ENCODE assay signal across 14 cellular contexts in genomic region chr11:65131417-65131776, GRCh38. TPM values are rescaled to one million over a fixed set of nuclear protein-coding genes. Genes with fewer than 3 reads are reported as not detected.
DNase-seq lines count a peak whose midpoint lies in the region; ATAC-seq and TF ChIP-seq lines count a peak whose summit lies in the region.
"Had no signal": no experiment of that assay in that cellular context is flagged by ENCODE, and none has a peak within 500 bp of the region (broad histone marks: within the 10 kb centered on the region; RNA-seq: fewer than 3 reads in every experiment).

No MANE protein-coding gene starts in this region.

- no peaks in the 10 kb centered on the region for H4K20me1 ChIP-seq in SU-DHL-6 (ENCODE audit: low read depth, low read length)

- peaks cover 49 to 70% of the 10 kb centered on the region in 2 donors for H3K36me3 Mint-ChIP-seq in CD14-positive monocyte
- H3K36me3 Mint-ChIP-seq in Calu3 (ENCODE audit: insufficient read depth, unreplicated experiment): peaks cover 90% of the 10 kb centered on the region
- H3K36me3 Mint-ChIP-seq in nephron (ENCODE audit: low read depth): peaks cover 18% of the 10 kb centered on the region
- H3K36me3 Mint-ChIP-seq in T-helper 17 cell (ENCODE audit: low read depth): peaks cover 5% of the 10 kb centered on the region

- no peaks in the 10 kb centered on the region for H3K9me3 Mint-ChIP-seq in CD14-positive monocyte
- no peaks in the 10 kb centered on the region for H3K9me3 Mint-ChIP-seq in Calu3 (ENCODE audit: low read depth, unreplicated experiment)
- H3K9me3 Mint-ChIP-seq in nephron: no peaks in the 10 kb centered on the region

- no peaks in the 10 kb centered on the region for H3K27me3 ChIP-seq in SU-DHL-6 (ENCODE audit: low read length)
- H3K27me3 ChIP-seq: body of pancreas, pancreas, tibial artery had no signal

- no peak overlapping the region for H2AFZ ChIP-seq in SU-DHL-6 (ENCODE audit: low read depth, low read length, severe bottlenecking)

- CTCF ChIA-PET in Calu3 (lab: Charles Lee): no interaction called here

- BruUV-seq in Calu3 (replicated peaks; lab: Mats Ljungman, UMichigan): no TSS peak

- H3K27ac Mint-ChIP-seq in CD14-positive monocyte: peak overlapping the region in 1 of 7 donors; percentile 32
- peak overlapping the region; percentile 24 for H3K27ac Mint-ChIP-seq in Calu3 (ENCODE audit: unreplicated experiment)
- peak overlapping the region in 2 of 3 experiments; percentile 29 to 34 for H3K27ac Mint-ChIP-seq in nephron
- H3K27ac Mint-ChIP-seq in T-helper 17 cell: no peak overlapping the region

- peak overlapping the region; percentile 99 for H3K4me2 ChIP-seq in SU-DHL-6 (ENCODE audit: low read depth, low read length, poor library complexity, severe bottlenecking)

- H3K9ac ChIP-seq in SU-DHL-6 (ENCODE audit: low read length): peak overlapping the region; percentile 97

- H3K9me2 ChIP-seq in SU-DHL-6 (replicated peaks; ENCODE audit: insufficient read depth, low read length): no peaks in the 10 kb centered on the region

- H3K4me3 ChIP-seq in SU-DHL-6 (ENCODE audit: insufficient read depth, low read length, poor library complexity, severe bottlenecking): peak overlapping the region; percentile 48
- H3K4me3 ChIP-seq: body of pancreas, tibial artery had no signal

- intact Hi-C loops in CD14-positive monocyte (cut with micrococcal nuclease): no loop called here
- intact Hi-C loops in Calu3 (cut with micrococcal nuclease; ENCODE audit: unreplicated experiment): no loop called here

- peaks cover 25% of the 10 kb centered on the region for H3K79me2 ChIP-seq in SU-DHL-6 (ENCODE audit: insufficient read depth, low read length)

- peaks cover 22% of the 10 kb centered on the region; the same call in 1 of the 2 replicates for H3K36me3 ChIP-seq in SU-DHL-6 (ENCODE audit: low read length)

- H3K4me3 Mint-ChIP-seq in CD14-positive monocyte (no peak overlapping the region), Calu3 (ENCODE audit: low read depth, unreplicated experiment) (no peak overlapping the region), nephron (peak overlapping the region; percentile 61 to 80 (median 71)), T-helper 17 cell (no peak overlapping the region)

- no peak for TF ChIP-seq CTCF in CD14-positive monocyte (IDR thresholded peaks at IDR 0.05)
- TF ChIP-seq CTCF in Calu3 (IDR thresholded peaks at IDR 0.05; ENCODE audit: unreplicated experiment): no peak
- TF ChIP-seq CTCF in SU-DHL-6 (IDR thresholded peaks at IDR 0.05; ENCODE audit: insufficient read depth, low read length, poor library complexity, severe bottlenecking): no peak
- no peak for TF ChIP-seq CTCF in nephron (IDR thresholded peaks at IDR 0.05; ENCODE audit: unreplicated experiment in 3 of 3)

- DNase-seq in CD14-positive monocyte (ENCODE audit: low spot score) (peak; percentile 11), Calu3 (no peak), NCI-H1105 treated with DMSO at 0.1 percent for 48 hours (lab: John Stamatoyannopoulos, UW) (no peak), NOMO-1 treated with DMSO at 0.1 percent for 48 hours (lab: John Stamatoyannopoulos, UW; ENCODE audit: unreplicated experiment) (no peak), T-helper 17 cell (no peak)
- DNase-seq: cortex of kidney; NCI-H2081; stimulated activated naive CD8-positive, alpha-beta T cell treated with anti-CD3 and anti-CD28 coated beads, Interleukin-15, Interleukin-2, amounts not matched to agents 100 U/mL and 50 U/mL, for 24 hours had no signal

- H3K27me3 Mint-ChIP-seq in CD14-positive monocyte (ENCODE audit: low read depth in 3 of 3): peaks cover 0 to 2% (median 2%) of the 10 kb centered on the region in 3 donors
- H3K27me3 Mint-ChIP-seq in Calu3 (ENCODE audit: unreplicated experiment): no peaks in the 10 kb centered on the region
- peaks cover 5% of the 10 kb centered on the region for H3K27me3 Mint-ChIP-seq in nephron (ENCODE audit: low read depth)
- no peaks in the 10 kb centered on the region for H3K27me3 Mint-ChIP-seq in T-helper 17 cell

- H3K4me1 Mint-ChIP-seq in CD14-positive monocyte (peaks cover 29% of the 10 kb centered on the region), Calu3 (ENCODE audit: low read depth, unreplicated experiment) (peaks cover 23% of the 10 kb centered on the region), nephron (peaks cover 28% of the 10 kb centered on the region), T-helper 17 cell (peaks cover 28% of the 10 kb centered on the region)

- no peaks in the 10 kb centered on the region for H3K9me3 ChIP-seq in SU-DHL-6 (ENCODE audit: insufficient read depth, low read length)
- no peaks in the 10 kb centered on the region for H3K9me3 ChIP-seq in T-helper 17 cell (ENCODE audit: control insufficient read depth, low read length, poor library complexity, severe bottlenecking)
- H3K9me3 ChIP-seq: body of pancreas, pancreas, tibial artery had no signal

- peaks cover 58% of the 10 kb centered on the region for H3F3A ChIP-seq in SU-DHL-6 (ENCODE audit: insufficient read depth)

- peak overlapping the region; percentile 100 for H3K27ac ChIP-seq in SU-DHL-6 (ENCODE audit: low read depth, low read length)
- H3K27ac ChIP-seq: pancreas, tibial artery had no signal

- no peak for ATAC-seq in T-helper 17 cell
- ATAC-seq: body of pancreas; pancreas; sciatic nerve; stimulated activated naive CD8-positive, alpha-beta T cell treated with anti-CD3 and anti-CD28 coated beads, Interleukin-15, Interleukin-2, amounts not matched to agents 100 U/mL and 50 U/mL, for 24 hours had no signal

RNA-seq across cellular contexts. Expression of gene SYVN1, which starts 2.9 kb away (rescaled TPM):
- 1 to 10 TPM; 3.5 to 6.4 TPM for polyA plus RNA-seq in CD14-positive monocyte
- total RNA-seq in Calu3 (2022): 68.5 and 76.7 TPM in 2 replicates
- total RNA-seq in T-helper 17 cell: 10 to 100 TPM; 80.6 to 81.1 TPM

RNA-seq across cellular contexts. Expression of gene MRPL49, which starts 9.3 kb away (rescaled TPM):
- polyA plus RNA-seq in CD14-positive monocyte: 10 to 100 TPM; 32.7 to 33.9 TPM
- 84.1 and 97.9 TPM in 2 replicates for total RNA-seq in Calu3 (2022)
- 10 to 100 TPM; 42.8 to 44.8 TPM for total RNA-seq in T-helper 17 cell

RNA-seq across cellular contexts. Expression of gene FAU, which starts 9.5 kb away (rescaled TPM):
- polyA plus RNA-seq in CD14-positive monocyte: 100 to 1,000 TPM; 668 to 799 TPM
- total RNA-seq in Calu3 (2022) (650 and 668 TPM in 2 replicates), T-helper 17 cell (1,000 to 10,000 TPM; 1,401 to 1,408 TPM)

RNA-seq across cellular contexts. Expression of gene ZNHIT2, which starts 13.9 kb away (rescaled TPM):
- 1 to 10 TPM; 5.8 to 9.4 TPM for polyA plus RNA-seq in CD14-positive monocyte
- total RNA-seq in Calu3 (2022) (13.2 and 17.2 TPM in 2 replicates), T-helper 17 cell (1 to 10 TPM; 7.5 to 8.7 TPM)

RNA-seq across cellular contexts. Expression of gene TM7SF2, which starts 19.7 kb away (rescaled TPM):
- 1 to 10 TPM; 1.8 TPM for polyA plus RNA-seq in CD14-positive monocyte
- total RNA-seq in Calu3 (2022) (41.2 and 42.8 TPM in 2 replicates), T-helper 17 cell (10 to 100 TPM; 15.2 to 18.5 TPM)

Comparison
In these comparisons a context has a peak if more than half of its experiments do, and no peak if none do; other contexts are left out.
1. H3K4me3 Mint-ChIP-seq: peak in nephron (3 of 3); none in CD14-positive monocyte (0 of 2), Calu3 (single experiment) and T-helper 17 cell (single experiment).